Comparison of ENCODE assay signal across 1 cellular context in genomic region chr20:5078399-5078958, GRCh38.
TF ChIP-seq lines count a peak whose summit lies in the region.

No MANE protein-coding gene starts in this region.

TF ChIP-seq in HepG2, 621 proteins besides CTCF, POLR2A, EP300 and RAD21 (continued from another document and continues in another):
- TF ChIP-seq ZNF646 (CRISPR knock-in tag; IDR thresholded peaks at IDR 0.05) (peak; percentile 72; the same call in 1 of the 2 replicates), ARNT2 (CRISPR knock-in tag; IDR thresholded peaks at IDR 0.05; ENCODE audit: low read depth) (no peak), ZNF44 (CRISPR knock-in tag; IDR thresholded peaks at IDR 0.05) (no peak), ZNF382 (CRISPR knock-in tag; IDR thresholded peaks at IDR 0.05; ENCODE audit: borderline replicate concordance) (no peak), ATM (IDR thresholded peaks at IDR 0.05; ENCODE audit: borderline replicate concordance) (no peak), FOSL1 (CRISPR knock-in tag; IDR thresholded peaks at IDR 0.05; ENCODE audit: borderline replicate concordance) (no peak), SMAD1 (CRISPR knock-in tag; IDR thresholded peaks at IDR 0.05; ENCODE audit: borderline replicate concordance, low read depth) (no peak), REXO4 (CRISPR knock-in tag; IDR thresholded peaks at IDR 0.05; ENCODE audit: borderline replicate concordance) (no peak), ZNF563 (CRISPR knock-in tag; IDR thresholded peaks at IDR 0.05) (no peak), WIZ (CRISPR knock-in tag; IDR thresholded peaks at IDR 0.05) (no peak), ZNF670 (CRISPR knock-in tag; IDR thresholded peaks at IDR 0.05; ENCODE audit: borderline replicate concordance) (no peak), NR2F2 (IDR thresholded peaks at IDR 0.05; ENCODE audit: borderline replicate concordance, low read depth) (no peak), ZNF597 (CRISPR knock-in tag; IDR thresholded peaks at IDR 0.05) (no peak), NFE2 (CRISPR knock-in tag; IDR thresholded peaks at IDR 0.05) (no peak), ELF4 (CRISPR knock-in tag; IDR thresholded peaks at IDR 0.05; ENCODE audit: borderline replicate concordance) (no peak), EEA1 (CRISPR knock-in tag; IDR thresholded peaks at IDR 0.05; ENCODE audit: borderline replicate concordance) (no peak; the same call in 1 of the 2 replicates), ZNF383 (CRISPR knock-in tag; IDR thresholded peaks at IDR 0.05; ENCODE audit: borderline replicate concordance) (no peak), FOXA3 (CRISPR knock-in tag; IDR thresholded peaks at IDR 0.05) (no peak), ZNF34 (CRISPR knock-in tag; IDR thresholded peaks at IDR 0.05; ENCODE audit: borderline replicate concordance) (no peak), HNRNPUL1 (IDR thresholded peaks at IDR 0.05; ENCODE audit: low read depth, low read length) (no peak), HCFC1 (IDR thresholded peaks at IDR 0.05; ENCODE audit: low read depth, low read length) (no peak), ZBTB21 (CRISPR knock-in tag; IDR thresholded peaks at IDR 0.05) (no peak), ZBTB14 (CRISPR knock-in tag; IDR thresholded peaks at IDR 0.05) (no peak), ZNF841 (CRISPR knock-in tag; IDR thresholded peaks at IDR 0.05; ENCODE audit: borderline replicate concordance) (no peak), FOXO1 (CRISPR knock-in tag; IDR thresholded peaks at IDR 0.05) (peak; percentile 42; the same call in 1 of the 2 replicates), ZNF121 (CRISPR knock-in tag; IDR thresholded peaks at IDR 0.05) (peak; percentile 49; the same call in 1 of the 2 replicates), PCBP1 (IDR thresholded peaks at IDR 0.05; ENCODE audit: borderline replicate concordance, low read depth, low read length) (no peak), TAF15 (IDR thresholded peaks at IDR 0.05; ENCODE audit: low read depth, low read length, poor library complexity, severe bottlenecking) (no peak), UBTF (CRISPR knock-in tag; IDR thresholded peaks at IDR 0.05) (no peak), ZNF318 (CRISPR knock-in tag; IDR thresholded peaks at IDR 0.05) (no peak), FIP1L1 (IDR thresholded peaks at IDR 0.05; ENCODE audit: borderline replicate concordance, insufficient read depth, low read depth, low read length) (no peak), ZNF18 (CRISPR knock-in tag; IDR thresholded peaks at IDR 0.05; ENCODE audit: insufficient replicate concordance) (no peak), ZSCAN9 (CRISPR knock-in tag; IDR thresholded peaks at IDR 0.05; ENCODE audit: borderline replicate concordance) (no peak)
